Comparison of ENCODE assay signal across 12 cellular contexts in the genomic region with DNA sequence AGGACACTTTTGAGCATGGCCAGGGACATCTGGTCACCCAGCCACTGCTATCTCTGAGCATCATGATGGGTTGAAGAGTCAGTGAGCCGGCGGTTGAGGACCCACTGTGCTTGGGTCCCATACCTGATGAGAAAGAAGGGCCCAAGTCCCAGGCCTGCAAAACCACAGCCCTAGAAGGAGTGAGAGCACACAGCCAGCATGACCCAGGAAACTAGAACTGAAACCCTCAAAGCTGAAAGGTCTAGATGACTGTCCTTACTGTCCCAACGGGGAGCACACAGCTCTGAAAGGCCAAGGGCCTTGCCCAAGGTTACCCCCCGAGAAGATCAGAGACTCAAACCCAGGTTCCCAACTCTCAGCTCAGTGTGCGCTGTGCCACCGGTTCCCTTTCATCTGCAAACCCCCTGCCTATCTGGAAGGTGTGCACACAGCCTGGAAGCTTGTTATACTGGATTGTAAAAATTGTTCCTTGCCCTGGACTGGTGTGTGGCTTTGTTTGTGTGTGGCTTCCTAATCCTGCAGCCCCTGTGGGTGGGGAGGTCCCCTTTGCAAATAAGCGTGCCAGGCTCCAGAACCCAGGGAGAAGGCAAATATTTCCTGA. TPM values are rescaled to one million over a fixed set of nuclear protein-coding genes. Genes with fewer than 3 reads are reported as not detected.
A peak's percentile ranks its signal among the peaks of the same experiment; 100 is the strongest.
DNase-seq lines count a peak whose midpoint lies in the region; ATAC-seq lines count a peak whose summit lies in the region.
"Had no signal": no experiment of that assay in that cellular context is flagged by ENCODE, and none has a peak within 500 bp of the region (broad histone marks: within the 10 kb centered on the region; RNA-seq: fewer than 3 reads in every experiment).

No MANE protein-coding gene starts in this region.

- H3K4me2 ChIP-seq in trophoblast cell (ENCODE audit: low read length), result no peak overlapping the region

- H3K4me1 ChIP-seq in trophoblast cell (ENCODE audit: control insufficient read depth in 1 of 2, insufficient read depth in 2 of 2, low read length in 2 of 2), result peaks cover 3 to 5% of the 10 kb centered on the region in 2 experiments

- H3K4ac ChIP-seq in trophoblast cell (ENCODE audit: low read depth, low read length), result no peak overlapping the region

- H3K4me3 ChIP-seq in trophoblast cell (ENCODE audit: low read depth, low read length), result no peak overlapping the region
- H3K4me3 ChIP-seq: ascending aorta, MG63 had no signal

- no peak overlapping the region for H3K23ac ChIP-seq in trophoblast cell (ENCODE audit: low read length)

- H3K36me3 Mint-ChIP-seq in effector memory CD8-positive, alpha-beta T cell (ENCODE audit: insufficient read depth), result no peaks in the 10 kb centered on the region
- H3K36me3 Mint-ChIP-seq: activated CD4-positive, alpha-beta memory T cell treated with anti-CD3 and anti-CD28 coated beads for 36 hours had no signal

- DNase-seq in CD1c-positive myeloid dendritic cell (ENCODE audit: extremely low spot score), result peak; percentile 67
- DNase-seq in GM19240 (ENCODE audit: insufficient read length, low spot score), result peak; percentile 91
- DNase-seq in NCI-H2196 treated with DMSO at 0.1 percent for 48 hours (lab: John Stamatoyannopoulos, UW; ENCODE audit: unreplicated experiment), result no peak
- DNase-seq in NCI-H69 (lab: John Stamatoyannopoulos, UW), result no peak
- no peak for DNase-seq in effector memory CD8-positive, alpha-beta T cell
- DNase-seq in trophoblast cell, result no peak
- DNase-seq: activated CD4-positive, alpha-beta memory T cell treated with anti-CD3 and anti-CD28 coated beads for 36 hours; mesenchymal stem cell; MG63 had no signal

- no peak overlapping the region for H2BK12ac ChIP-seq in trophoblast cell (ENCODE audit: low read length)

- no peak overlapping the region for H4K8ac ChIP-seq in trophoblast cell (ENCODE audit: low read depth, low read length)

- H3K27ac ChIP-seq in trophoblast cell (ENCODE audit: low read depth, low read length), result no peak overlapping the region
- H3K27ac ChIP-seq: ascending aorta had no signal

- H3K27ac Mint-ChIP-seq in effector memory CD8-positive, alpha-beta T cell, result no peak overlapping the region
- H3K27ac Mint-ChIP-seq: activated CD4-positive, alpha-beta memory T cell treated with anti-CD3 and anti-CD28 coated beads for 36 hours had no signal

- H3K27me3 ChIP-seq in trophoblast cell (ENCODE audit: insufficient read depth, low read length), result no peaks in the 10 kb centered on the region
- H3K27me3 ChIP-seq: ascending aorta, MG63 had no signal

- H3K79me1 ChIP-seq in trophoblast cell (ENCODE audit: low read length), result no peaks in the 10 kb centered on the region

- peak; percentile 96 for ATAC-seq in HG02798 (IDR thresholded peaks at IDR 0.05; ENCODE audit: poor library complexity, unreplicated experiment)
- peak; percentile 97 for ATAC-seq in HG03571 (IDR thresholded peaks at IDR 0.05; ENCODE audit: unreplicated experiment)
- no peak for ATAC-seq in effector memory CD8-positive, alpha-beta T cell (replicated peaks)

- H2BK120ac ChIP-seq in trophoblast cell (ENCODE audit: insufficient read depth, low read length, poor library complexity), result no peak overlapping the region

- no peak overlapping the region for H3K18ac ChIP-seq in trophoblast cell (ENCODE audit: low read length)

- no peak overlapping the region for H2AK5ac ChIP-seq in trophoblast cell (ENCODE audit: low read length)

- H2BK5ac ChIP-seq in trophoblast cell (ENCODE audit: low read depth, low read length, poor library complexity), result no peak overlapping the region

- no peak overlapping the region for H3K9ac ChIP-seq in trophoblast cell (ENCODE audit: low read length)

- H3K79me2 ChIP-seq in trophoblast cell (ENCODE audit: control insufficient read depth, insufficient read depth, low read length, poor library complexity), result no peaks in the 10 kb centered on the region

- H2AFZ ChIP-seq in trophoblast cell (ENCODE audit: insufficient read depth, low read length, poor library complexity), result no peak overlapping the region

- H4K91ac ChIP-seq in trophoblast cell (ENCODE audit: low read depth, low read length), result no peak overlapping the region

- no CpG with 5 or more reads among the region's 7 CpGs for WGBS in trophoblast cell (ENCODE audit: extremely low coverage, insufficient coverage, insufficient read length)

- H4K12ac ChIP-seq in trophoblast cell (ENCODE audit: low read depth, low read length), result no peak overlapping the region

- H3K27me3 Mint-ChIP-seq in effector memory CD8-positive, alpha-beta T cell, result no peaks in the 10 kb centered on the region
- H3K27me3 Mint-ChIP-seq: activated CD4-positive, alpha-beta memory T cell treated with anti-CD3 and anti-CD28 coated beads for 36 hours had no signal

- H3K4me1 Mint-ChIP-seq in effector memory CD8-positive, alpha-beta T cell (ENCODE audit: low read depth in 2 of 2), result peaks cover 0 to 2% of the 10 kb centered on the region in 2 donors

- no peaks in the 10 kb centered on the region for H3K9me3 Mint-ChIP-seq in effector memory CD8-positive, alpha-beta T cell
- H3K9me3 Mint-ChIP-seq: activated CD4-positive, alpha-beta memory T cell treated with anti-CD3 and anti-CD28 coated beads for 36 hours had no signal

- no peak overlapping the region for H3K4me3 Mint-ChIP-seq in effector memory CD8-positive, alpha-beta T cell
- H3K4me3 Mint-ChIP-seq: activated CD4-positive, alpha-beta memory T cell treated with anti-CD3 and anti-CD28 coated beads for 36 hours had no signal

- H3K36me3 ChIP-seq in trophoblast cell (ENCODE audit: control insufficient read depth in 1 of 2, insufficient read depth in 2 of 2, low read length in 2 of 2), result no peaks in the 10 kb centered on the region
- H3K36me3 ChIP-seq: ascending aorta, MG63 had no signal

- peaks cover 4% of the 10 kb centered on the region for H3K9me3 ChIP-seq in trophoblast cell (ENCODE audit: insufficient read depth, low read depth, low read length)
- H3K9me3 ChIP-seq: ascending aorta, MG63 had no signal

- no peak overlapping the region for H3K14ac ChIP-seq in trophoblast cell (ENCODE audit: low read length)

RNA-seq across cellular contexts. Expression of a gene that starts 22.6 kb away (rescaled TPM):
- 532 and 555 TPM in 2 replicates for polyA plus RNA-seq in trophoblast cell (2013)

Comparison
In these comparisons a context has a peak if more than half of its experiments do, and no peak if none do; other contexts are left out.
1. DNase-seq: peak in CD1c-positive myeloid dendritic cell (single experiment) and GM19240 (single experiment); none in NCI-H2196 treated with DMSO at 0.1 percent for 48 hours (single experiment), NCI-H69 (single experiment), effector memory CD8-positive, alpha-beta T cell (0 of 3) and trophoblast cell (0 of 2).